ENCODE assay signal across 1 cellular context in genomic region chr12:130871286-130872178, GRCh38.
A peak's percentile ranks its signal among the peaks of the same experiment; 100 is the strongest.
TF ChIP-seq lines count a peak whose summit lies in the region.

Gene RAN, plus strand, starts transcription at chr12:130872066. Its CDS starts 528 bp downstream, at chr12:130872594.

TF ChIP-seq in SK-N-SH, 30 proteins besides CTCF, POLR2A, EP300 and RAD21 (continued from another document):
- TF ChIP-seq, protein P1, sequence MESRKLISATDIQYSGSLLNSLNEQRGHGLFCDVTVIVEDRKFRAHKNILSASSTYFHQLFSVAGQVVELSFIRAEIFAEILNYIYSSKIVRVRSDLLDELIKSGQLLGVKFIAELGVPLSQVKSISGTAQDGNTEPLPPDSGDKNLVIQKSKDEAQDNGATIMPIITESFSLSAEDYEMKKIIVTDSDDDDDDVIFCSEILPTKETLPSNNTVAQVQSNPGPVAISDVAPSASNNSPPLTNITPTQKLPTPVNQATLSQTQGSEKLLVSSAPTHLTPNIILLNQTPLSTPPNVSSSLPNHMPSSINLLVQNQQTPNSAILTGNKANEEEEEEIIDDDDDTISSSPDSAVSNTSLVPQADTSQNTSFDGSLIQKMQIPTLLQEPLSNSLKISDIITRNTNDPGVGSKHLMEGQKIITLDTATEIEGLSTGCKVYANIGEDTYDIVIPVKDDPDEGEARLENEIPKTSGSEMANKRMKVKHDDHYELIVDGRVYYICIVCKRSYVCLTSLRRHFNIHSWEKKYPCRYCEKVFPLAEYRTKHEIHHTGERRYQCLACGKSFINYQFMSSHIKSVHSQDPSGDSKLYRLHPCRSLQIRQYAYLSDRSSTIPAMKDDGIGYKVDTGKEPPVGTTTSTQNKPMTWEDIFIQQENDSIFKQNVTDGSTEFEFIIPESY (IDR thresholded peaks at IDR 0.05; ENCODE audit: borderline replicate concordance, low read depth), result no peak
- TF ChIP-seq MXI1 (IDR thresholded peaks at IDR 0.05; ENCODE audit: low read depth, low read length) (peak; percentile 81), NRF1 (IDR thresholded peaks at IDR 0.05; ENCODE audit: low read depth, low read length) (peak; percentile 76)
TF ChIP-seq in SK-N-SH: peak in this region for 10.
